Comparison of ENCODE assay signal across 2 cellular contexts in the genomic region with DNA sequence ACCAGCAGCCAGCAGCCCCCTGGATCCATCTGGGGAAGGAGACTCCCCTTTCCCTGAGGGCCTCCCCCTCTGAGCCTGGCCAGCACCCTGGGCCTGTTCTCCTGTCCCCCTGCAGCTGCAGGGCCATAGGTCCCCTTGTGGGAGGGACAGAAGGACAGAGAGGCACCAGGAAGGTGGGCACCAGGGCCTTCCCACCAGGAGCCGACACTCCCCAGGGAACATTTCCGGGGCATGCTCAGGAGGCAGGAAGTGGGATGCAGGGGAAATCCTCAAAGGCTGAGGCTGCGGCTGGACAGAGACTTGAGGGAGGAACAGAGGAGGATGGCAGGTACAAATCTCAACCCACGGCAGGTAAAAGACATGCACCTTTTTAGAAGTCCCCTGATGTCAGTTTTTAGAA.
A peak's percentile ranks its signal among the peaks of the same experiment; 100 is the strongest.
TF ChIP-seq lines count a peak whose summit lies in the region.

No MANE protein-coding gene starts in this region.

TF ChIP-seq in H1, 55 proteins besides CTCF, POLR2A, EP300 and RAD21:
- TF ChIP-seq RXRA (IDR thresholded peaks at IDR 0.05; ENCODE audit: insufficient read depth, low read depth, low read length) (no peak), TEAD4 (IDR thresholded peaks at IDR 0.05; ENCODE audit: low read depth, low read length) (no peak), HDAC2 (IDR thresholded peaks at IDR 0.05; ENCODE audit: borderline replicate concordance in 1 of 2, low read depth in 2 of 2, low read length in 2 of 2) (no peak), USF2 (IDR thresholded peaks at IDR 0.05; ENCODE audit: low read length) (no peak), BCL11A (IDR thresholded peaks at IDR 0.05; ENCODE audit: low read depth in 2 of 2, low read length in 2 of 2) (no peak), NRF1 (IDR thresholded peaks at IDR 0.05; ENCODE audit: low read depth, low read length) (no peak), SUZ12 (IDR thresholded peaks at IDR 0.05; ENCODE audit: low read length) (no peak), JUN (IDR thresholded peaks at IDR 0.05; ENCODE audit: low read depth, low read length) (no peak), BRCA1 (IDR thresholded peaks at IDR 0.05; ENCODE audit: low read depth, low read length) (no peak), FOSL1 (IDR thresholded peaks at IDR 0.05; ENCODE audit: insufficient read depth, low read depth, low read length) (no peak), POU5F1 (IDR thresholded peaks at IDR 0.05; ENCODE audit: low read depth, low read length) (no peak), EZH2 (IDR thresholded peaks at IDR 0.05; ENCODE audit: low read depth, low read length, severe bottlenecking) (no peak), PHF8 (conservative IDR thresholded peaks at IDR 0.05; ENCODE audit: low read depth, low read length) (no peak), GABPA (IDR thresholded peaks at IDR 0.05; ENCODE audit: borderline replicate concordance, insufficient read depth, low read length) (no peak), CBX5 (IDR thresholded peaks at IDR 0.05; ENCODE audit: low read depth, low read length) (no peak)

TF ChIP-seq in HepG2, 621 proteins besides CTCF, POLR2A, EP300 and RAD21:
- TF ChIP-seq ZFY (CRISPR knock-in tag; IDR thresholded peaks at IDR 0.05) (0 out of 2 replicates have a peak, but pooled peaks have one; percentile 22), NR2C2 (CRISPR knock-in tag; IDR thresholded peaks at IDR 0.05; ENCODE audit: borderline replicate concordance) (peak; percentile 95), ZNF687 (CRISPR knock-in tag; IDR thresholded peaks at IDR 0.05) (peak; percentile 62), GABPB1 (CRISPR knock-in tag; IDR thresholded peaks at IDR 0.05) (peak; percentile 76), GABPA (IDR thresholded peaks at IDR 0.05; ENCODE audit: low read depth, low read length) (peak; percentile 68), GABPA (CRISPR knock-in tag; IDR thresholded peaks at IDR 0.05; ENCODE audit: low read depth) (peak; percentile 85), THAP8 (CRISPR knock-in tag; IDR thresholded peaks at IDR 0.05; ENCODE audit: borderline replicate concordance) (no peak), ZSCAN29 (CRISPR knock-in tag; conservative IDR thresholded peaks at IDR 0.05) (no peak), ELF1 (CRISPR knock-in tag; IDR thresholded peaks at IDR 0.05) (0 out of 2 replicates have a peak, but pooled peaks have one; percentile 26), ZNF367 (CRISPR knock-in tag; IDR thresholded peaks at IDR 0.05; ENCODE audit: borderline replicate concordance) (no peak), HOXD1 (CRISPR knock-in tag; IDR thresholded peaks at IDR 0.05) (no peak)
